Comparison of ENCODE assay signal across 19 cellular contexts in the genomic region with DNA sequence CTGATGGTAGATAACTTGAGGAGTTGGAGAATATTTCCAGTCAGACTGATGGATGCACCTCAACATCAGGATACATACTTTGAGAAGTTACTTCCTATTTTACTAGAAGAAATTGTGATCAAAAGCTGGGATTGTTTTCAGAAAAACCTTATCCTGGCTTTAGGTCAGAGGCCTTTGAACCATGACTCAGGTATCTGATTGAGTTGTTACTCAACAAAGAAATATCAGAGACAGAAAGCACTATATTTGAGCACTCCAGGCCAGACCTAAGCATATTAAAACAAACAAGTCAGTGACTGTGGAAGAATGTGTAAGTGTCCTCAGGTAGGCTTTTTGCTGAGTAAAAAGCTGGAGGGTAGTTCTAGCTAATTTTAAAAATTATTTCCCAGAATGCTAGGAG.
DNase-seq lines count a peak whose midpoint lies in the region; ATAC-seq and TF ChIP-seq lines count a peak whose summit lies in the region.
"Had no signal": no experiment of that assay in that cellular context is flagged by ENCODE, and none has a peak within 500 bp of the region (broad histone marks: within the 10 kb centered on the region; RNA-seq: fewer than 3 reads in every experiment).

No MANE protein-coding gene starts in this region.

- H3K27ac ChIP-seq in left ventricle myocardium inferior (replicated peaks) (peak overlapping the region; percentile 64), PC-3 (ENCODE audit: low read length) (no peak overlapping the region), endodermal cell (ENCODE audit: low read depth, low read length) (no peak overlapping the region), thyroid gland (peak overlapping the region in 2 of 3 donors; percentile 7 to 19)
- H3K27ac ChIP-seq: BLaER1, C4-2B had no signal

- DNase-seq in left ventricle myocardium inferior (no peak), left cardiac atrium (no peak), PC-3 (peak; percentile 7), endodermal cell (no peak), thyroid gland (no peak), NCI-H526 treated with DMSO at 0.1 percent for 48 hours (lab: John Stamatoyannopoulos, UW) (no peak)
- DNase-seq: Caco-2; CD4-positive, CD25-positive, alpha-beta regulatory T cell; CD8-positive, alpha-beta T cell; DMS153; DMS79 treated with DMSO at 0.1 percent for 48 hours; GF-D8; GOT3; HFFc6 had no signal

- H2AFZ ChIP-seq in PC-3 (ENCODE audit: low read length), result no peak overlapping the region

- CTCF ChIA-PET in PC-3 (lab: Charles Lee), result no interaction called here

- H3K4me1 ChIP-seq in left ventricle myocardium inferior (peaks cover 26% of the 10 kb centered on the region), PC-3 (ENCODE audit: insufficient read depth, low read length) (peaks cover 10% of the 10 kb centered on the region; the same call in 1 of the 2 replicates), endodermal cell (ENCODE audit: control insufficient read depth, insufficient read depth, low read length) (peaks cover 5% of the 10 kb centered on the region), thyroid gland (peaks cover 11 to 12% of the 10 kb centered on the region in 2 donors)
- H3K4me1 ChIP-seq: BLaER1, HAP-1 had no signal

- H3K27me3 ChIP-seq in left ventricle myocardium inferior (ENCODE audit: low read depth), result no peaks in the 10 kb centered on the region
- H3K27me3 ChIP-seq in PC-3 (ENCODE audit: low read length), result no peaks in the 10 kb centered on the region
- peaks cover 56% of the 10 kb centered on the region for H3K27me3 ChIP-seq in endodermal cell (ENCODE audit: control insufficient read depth, insufficient read depth, low read length, poor library complexity, severe bottlenecking)
- H3K27me3 ChIP-seq in thyroid gland, result no peaks in the 10 kb centered on the region
- H3K27me3 ChIP-seq: BLaER1 had no signal

- H3K9me3 ChIP-seq in left ventricle myocardium inferior (replicated peaks), result no peaks in the 10 kb centered on the region
- H3K9me3 ChIP-seq in PC-3 (ENCODE audit: low read length), result no peaks in the 10 kb centered on the region
- no peaks in the 10 kb centered on the region for H3K9me3 ChIP-seq in endodermal cell (ENCODE audit: control insufficient read depth, low read length)
- no peaks in the 10 kb centered on the region for H3K9me3 ChIP-seq in thyroid gland
- H3K9me3 ChIP-seq: BLaER1, Caco-2, HAP-1 had no signal

- H3F3A ChIP-seq in PC-3 (ENCODE audit: low read length, unreplicated experiment), result no peaks in the 10 kb centered on the region

- no peak overlapping the region for H3K9ac ChIP-seq in PC-3 (ENCODE audit: low read length)
- H3K9ac ChIP-seq in endodermal cell (ENCODE audit: extremely low read depth, low read length, poor library complexity, severe bottlenecking), result peak overlapping the region; percentile 30
- H3K9ac ChIP-seq: BLaER1 had no signal

- H3K4me3 ChIP-seq in left ventricle myocardium inferior (no peak overlapping the region), PC-3 (ENCODE audit: low read length) (no peak overlapping the region), endodermal cell (ENCODE audit: low read length) (peak overlapping the region; percentile 0), thyroid gland (replicated peaks in 1 of 3) (no peak overlapping the region)
- H3K4me3 ChIP-seq: BLaER1, HAP-1 had no signal

- H3K27me3 Mint-ChIP-seq in endodermal cell (ENCODE audit: insufficient read depth), result peaks cover 80% of the 10 kb centered on the region
- H3K27me3 Mint-ChIP-seq: B cell; CD4-positive, CD25-positive, alpha-beta regulatory T cell had no signal

- H3K36me3 Mint-ChIP-seq in endodermal cell (ENCODE audit: low read depth), result no peaks in the 10 kb centered on the region
- H3K36me3 Mint-ChIP-seq: CD4-positive, CD25-positive, alpha-beta regulatory T cell; CD8-positive, alpha-beta T cell had no signal

- H3K9me3 Mint-ChIP-seq in endodermal cell, result no peaks in the 10 kb centered on the region

- no peaks in the 10 kb centered on the region for H4K20me1 ChIP-seq in PC-3 (ENCODE audit: low read length)
- H4K20me1 ChIP-seq: BLaER1 had no signal

- ATAC-seq in left cardiac atrium (no peak), PC-3 (peak; percentile 29; the same call in 1 of the 2 replicates), GM21786 (IDR thresholded peaks at IDR 0.05; ENCODE audit: unreplicated experiment) (no peak)
- ATAC-seq: CD8-positive, alpha-beta T cell had no signal

- H3K4me3 Mint-ChIP-seq in endodermal cell, result no peak overlapping the region
- H3K4me3 Mint-ChIP-seq: B cell; CD4-positive, CD25-positive, alpha-beta regulatory T cell; CD8-positive, alpha-beta T cell; HFFc6 had no signal

- H3K9me2 ChIP-seq in PC-3 (replicated peaks; ENCODE audit: low read length), result no peaks in the 10 kb centered on the region

- no peak for TF ChIP-seq POLR2A in thyroid gland (IDR thresholded peaks at IDR 0.05)

- no peak for TF ChIP-seq CTCF in left ventricle myocardium inferior (IDR thresholded peaks at IDR 0.05; ENCODE audit: borderline replicate concordance)
- no peak for TF ChIP-seq CTCF in PC-3 (conservative IDR thresholded peaks at IDR 0.05; ENCODE audit: low read depth, low read length)
- no peak for TF ChIP-seq CTCF in endodermal cell (conservative IDR thresholded peaks at IDR 0.05)
- no peak for TF ChIP-seq CTCF in thyroid gland (IDR thresholded peaks at IDR 0.05)

- no peak overlapping the region for H3K4me2 ChIP-seq in PC-3 (ENCODE audit: low read length)
- H3K4me2 ChIP-seq: BLaER1 had no signal

- intact Hi-C loops in left ventricle myocardium inferior (cut with micrococcal nuclease) (no loop called here), left cardiac atrium (cut with DNase I) (no loop called here), PC-3 (cut with micrococcal nuclease) (no loop called here), thyroid gland (cut with DNase I) (no loop called here)

- H3K36me3 ChIP-seq in left ventricle myocardium inferior, result no peaks in the 10 kb centered on the region
- no peaks in the 10 kb centered on the region for H3K36me3 ChIP-seq in PC-3 (ENCODE audit: low read depth, low read length)
- H3K36me3 ChIP-seq in endodermal cell (ENCODE audit: control insufficient read depth, insufficient read depth, low read length), result no peaks in the 10 kb centered on the region
- H3K36me3 ChIP-seq in thyroid gland, result no peaks in the 10 kb centered on the region
- H3K36me3 ChIP-seq: BLaER1, HAP-1 had no signal

- POLR2A ChIA-PET in PC-3 (lab: Charles Lee; ENCODE audit: unreplicated experiment), result no interaction called here

- BruUV-seq in PC-3 (replicated peaks; lab: Mats Ljungman, UMichigan), result no TSS peak

- no peaks in the 10 kb centered on the region for H3K79me2 ChIP-seq in PC-3 (ENCODE audit: low read length)

- H3K4me1 Mint-ChIP-seq in endodermal cell, result peaks cover 31% of the 10 kb centered on the region
- H3K4me1 Mint-ChIP-seq: B cell; CD4-positive, CD25-positive, alpha-beta regulatory T cell had no signal

- H3K27ac Mint-ChIP-seq in endodermal cell, result no peak overlapping the region
- H3K27ac Mint-ChIP-seq: B cell; CD4-positive, CD25-positive, alpha-beta regulatory T cell; CD8-positive, alpha-beta T cell; HFFc6 had no signal

Comparison
In these comparisons a context has a peak if more than half of its experiments do, and no peak if none do; other contexts are left out.
1. H3K27ac ChIP-seq: peak in left ventricle myocardium inferior (single experiment) and thyroid gland (2 of 3); none in PC-3 (single experiment) and endodermal cell (single experiment).